18 cellular contexts compared by ENCODE assay signal in genomic region chr9:126219717-126220116, GRCh38.
DNase-seq lines count a peak whose midpoint lies in the region; ATAC-seq and TF ChIP-seq lines count a peak whose summit lies in the region.
"Had no signal": no experiment of that assay in that cellular context is flagged by ENCODE, and none has a peak within 500 bp of the region (broad histone marks: within the 10 kb centered on the region; RNA-seq: fewer than 3 reads in every experiment).

No MANE protein-coding gene starts in this region.

- H4K91ac ChIP-seq in neuronal stem cell (ENCODE audit: low read depth, low read length, poor library complexity), result no peak overlapping the region

- H4K8ac ChIP-seq in neuronal stem cell (ENCODE audit: low read depth, low read length), result no peak overlapping the region

- H3K36me3 ChIP-seq in neuronal stem cell (replicated peaks in 1 of 2; ENCODE audit: control insufficient read depth in 2 of 2, insufficient read depth in 2 of 2, low read length in 2 of 2), result no peaks in the 10 kb centered on the region

- H3K4me1 Mint-ChIP-seq in glutamatergic neuron (ENCODE audit: low read depth, unreplicated experiment), result peaks cover 27% of the 10 kb centered on the region
- H3K4me1 Mint-ChIP-seq: T-cell had no signal

- no peak overlapping the region for H2BK5ac ChIP-seq in neuronal stem cell (ENCODE audit: low read length)

- no peak overlapping the region for H3K9ac ChIP-seq in neuronal stem cell (ENCODE audit: low read depth, low read length, poor library complexity)
- H3K9ac ChIP-seq: SK-N-SH had no signal

- H3K14ac ChIP-seq in neuronal stem cell (ENCODE audit: low read length), result no peak overlapping the region

- H3K4me3 ChIP-seq in neuronal stem cell (ENCODE audit: low read length in 2 of 2), result no peak overlapping the region
- H3K4me3 ChIP-seq: GM12878 had no signal

- peaks cover 18% of the 10 kb centered on the region for H3K27me3 Mint-ChIP-seq in glutamatergic neuron (ENCODE audit: unreplicated experiment)

- no peaks in the 10 kb centered on the region for H3K4me1 ChIP-seq in neuronal stem cell (ENCODE audit: control insufficient read depth in 2 of 2, insufficient read depth in 1 of 2, low read depth in 1 of 2, low read length in 2 of 2)

- H3K27me3 ChIP-seq in neuronal stem cell (ENCODE audit: control insufficient read depth in 3 of 3, insufficient read depth in 3 of 3, low read depth in 1 of 3, low read length in 3 of 3), result peaks cover 0 to 34% (median 0%) of the 10 kb centered on the region in 3 experiments

- no peak overlapping the region for H2AFZ ChIP-seq in neuronal stem cell (ENCODE audit: low read length)

- H3K4me2 ChIP-seq in neuronal stem cell (ENCODE audit: insufficient read depth, low read length, poor library complexity, severe bottlenecking), result no peak overlapping the region
- H3K4me2 ChIP-seq: SK-N-SH had no signal

- TF ChIP-seq CTCF in GM12872 (IDR thresholded peaks at IDR 0.05; ENCODE audit: insufficient read depth, low read depth, low read length) (0 out of 3 replicates have a peak, but pooled peaks have one; percentile 3), glutamatergic neuron (IDR thresholded peaks at IDR 0.05; ENCODE audit: partially characterized antibody, unreplicated experiment) (peak; percentile 11)

- WGBS in neuronal stem cell (ENCODE audit: extremely low coverage in 2 of 2, insufficient read length in 2 of 2, insufficient replicate concordance in 1 of 2), 2 donors, result no CpG with 5 or more reads among the region's 11 CpGs

- peak overlapping the region; percentile 35 for H3K4me3 Mint-ChIP-seq in glutamatergic neuron (ENCODE audit: unreplicated experiment)
- H3K4me3 Mint-ChIP-seq: CD8-positive, alpha-beta memory T cell; T-cell had no signal

- H3K23ac ChIP-seq in neuronal stem cell (ENCODE audit: low read depth, low read length, poor library complexity), result no peak overlapping the region

- peak overlapping the region; percentile 57 for H2AK5ac ChIP-seq in neuronal stem cell (ENCODE audit: low read depth, low read length)

- no peak overlapping the region for H2BK120ac ChIP-seq in neuronal stem cell (ENCODE audit: low read depth, low read length)

- H2BK15ac ChIP-seq in neuronal stem cell (ENCODE audit: low read length), result no peak overlapping the region

- H2BK12ac ChIP-seq in neuronal stem cell (ENCODE audit: low read length), result no peak overlapping the region

- no peak for ATAC-seq in GM21360 (IDR thresholded peaks at IDR 0.05; ENCODE audit: unreplicated experiment)
- ATAC-seq in HG02870 (IDR thresholded peaks at IDR 0.05; ENCODE audit: unreplicated experiment), result no peak
- ATAC-seq: GM12878, Panc1, T-cell had no signal

- peak; percentile 3 for DNase-seq in SHP77 treated with DMSO at 0.1 percent for 48 hours (lab: John Stamatoyannopoulos, UW)
- DNase-seq in glutamatergic neuron, result peak; percentile 78
- no peak for DNase-seq in neuronal stem cell (ENCODE audit: low spot score)
- no peak for DNase-seq in stimulated activated CD8-positive, alpha-beta memory T cell treated with anti-CD3 and anti-CD28 coated beads, Interleukin-4, amount 100 ng/mL, for 48 hours
- no peak for DNase-seq in NCI-H2107 (lab: John Stamatoyannopoulos, UW)
- DNase-seq: CD8-positive, alpha-beta memory T cell; DMS79 treated with DMSO at 0.1 percent for 48 hours; NCI-H1092 treated with DMSO at 0.1 percent for 48 hours; NCI-H2081 treated with DMSO at 0.1 percent for 48 hours; NCI-H226; NCI-H524 treated with DMSO at 0.1 percent for 48 hours; SK-N-SH; T-cell had no signal

- H3K18ac ChIP-seq in neuronal stem cell (ENCODE audit: low read length), result peak overlapping the region; percentile 27

- peak overlapping the region; percentile 76 for H3K27ac Mint-ChIP-seq in glutamatergic neuron (ENCODE audit: unreplicated experiment)
- H3K27ac Mint-ChIP-seq: T-cell had no signal

- peaks cover 22% of the 10 kb centered on the region for H3K36me3 Mint-ChIP-seq in glutamatergic neuron (ENCODE audit: unreplicated experiment)
- H3K36me3 Mint-ChIP-seq: T-cell had no signal

- H3K79me1 ChIP-seq in neuronal stem cell (ENCODE audit: low read depth, low read length), result no peaks in the 10 kb centered on the region

- H3K27ac ChIP-seq in neuronal stem cell (replicated peaks; ENCODE audit: low read length), result no peak overlapping the region

- H3K9me3 Mint-ChIP-seq in glutamatergic neuron (ENCODE audit: unreplicated experiment), result peaks cover 14% of the 10 kb centered on the region

- H3K4ac ChIP-seq in neuronal stem cell (ENCODE audit: low read length), result no peak overlapping the region

- no peaks in the 10 kb centered on the region for H3K9me3 ChIP-seq in neuronal stem cell (replicated peaks in 1 of 2; ENCODE audit: control insufficient read depth in 2 of 2, insufficient read depth in 1 of 2, low read depth in 1 of 2, low read length in 2 of 2)
- H3K9me3 ChIP-seq: SK-N-SH had no signal

Comparison
In these comparisons a context has a peak if more than half of its experiments do, and no peak if none do; other contexts are left out.
1. DNase-seq: peak in SHP77 treated with DMSO at 0.1 percent for 48 hours (single experiment) and glutamatergic neuron (single experiment); none in neuronal stem cell (single experiment), stimulated activated CD8-positive, alpha-beta memory T cell treated with anti-CD3 and anti-CD28 coated beads, Interleukin-4, amount 100 ng/mL, for 48 hours (single experiment) and NCI-H2107 (single experiment).